Comparison of ENCODE assay signal across 10 cellular contexts in the genomic region with DNA sequence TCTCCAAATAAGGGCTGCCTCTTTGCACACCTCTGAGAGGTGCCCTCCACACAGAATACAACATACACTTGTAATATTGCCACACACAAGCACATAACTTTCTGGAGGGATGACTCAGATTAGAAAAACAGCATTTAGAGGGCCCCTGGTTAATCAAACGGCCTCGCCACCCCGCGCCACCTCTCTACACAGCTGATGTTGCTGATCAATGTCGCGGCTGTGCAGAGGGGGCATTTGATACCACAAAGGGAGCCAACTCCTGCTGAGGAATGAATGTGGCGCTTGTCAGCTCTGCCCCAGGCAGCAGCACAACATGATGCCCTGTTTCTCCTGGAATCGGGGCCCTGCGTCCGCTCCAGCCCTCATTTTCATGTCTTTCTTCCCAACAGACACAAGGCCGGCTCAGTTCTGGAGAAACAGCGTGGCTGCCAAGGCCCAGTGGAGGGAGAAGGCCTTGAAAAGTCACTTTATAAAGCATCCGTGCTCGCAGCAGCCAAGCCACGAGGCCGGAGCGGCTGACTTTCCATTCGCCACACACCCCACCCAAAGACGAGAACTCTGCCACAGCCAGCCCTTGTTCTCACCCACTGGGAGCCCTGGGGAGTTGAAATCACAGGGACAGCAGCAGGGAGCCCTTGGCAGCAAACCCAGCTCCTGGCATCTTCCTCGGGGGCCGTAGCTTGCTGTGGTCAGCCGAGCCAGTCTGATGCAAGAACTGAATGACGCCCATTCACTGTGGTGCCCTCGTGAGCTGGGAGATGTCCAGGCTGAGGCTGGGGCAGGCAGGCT.
DNase-seq lines count a peak whose midpoint lies in the region; ATAC-seq and TF ChIP-seq lines count a peak whose summit lies in the region.
"Had no signal": no experiment of that assay in that cellular context is flagged by ENCODE, and none has a peak within 500 bp of the region (broad histone marks: within the 10 kb centered on the region; RNA-seq: fewer than 3 reads in every experiment).

No MANE protein-coding gene starts in this region.

- peak overlapping the region; percentile 99 for H3K27ac ChIP-seq in GM23248

- no peaks in the 10 kb centered on the region for H3K36me3 Mint-ChIP-seq in Caco-2 (ENCODE audit: insufficient read depth, unreplicated experiment)

- H3K9me3 Mint-ChIP-seq in Caco-2 (ENCODE audit: unreplicated experiment), result no peaks in the 10 kb centered on the region

- DNase-seq in GM23248 (peak; percentile 95), astrocyte of the hippocampus (ENCODE audit: low read depth, low spot score) (peak; percentile 88), left ventricle myocardium superior (peak; percentile 74), Caco-2 (no peak), NK-92 (lab: John Stamatoyannopoulos, UW; ENCODE audit: unreplicated experiment) (no peak), GM19238 (ENCODE audit: insufficient read length, low spot score) (no peak)
- DNase-seq: activated CD8-positive, alpha-beta memory T cell treated with anti-CD3 and anti-CD28 coated beads, Interleukin-2, amount 50 U/mL, for 4 hours; NCI-H526 had no signal

- H3K27ac Mint-ChIP-seq in Caco-2 (ENCODE audit: unreplicated experiment), result no peak overlapping the region

- intact Hi-C loops in left ventricle myocardium superior (cut with micrococcal nuclease), result no loop called here
- intact Hi-C loops in Caco-2 (cut with micrococcal nuclease; ENCODE audit: unreplicated experiment), result no loop called here

- H3K4me1 Mint-ChIP-seq in Caco-2 (ENCODE audit: low read depth, unreplicated experiment), result no peaks in the 10 kb centered on the region

- CTCF ChIA-PET in Caco-2 (lab: Charles Lee), result interaction anchor here (0.6 kb wide), 1 partner anchor 385 kb away, joined by 3 read pairs; no protein-coding TSS in a partner anchor

- H3K9me2 ChIP-seq in GM23248 (ENCODE audit: insufficient read depth), result no peaks in the 10 kb centered on the region

- H3K4me2 ChIP-seq in GM23248 (ENCODE audit: unreplicated experiment) (peak overlapping the region; percentile 85), skeletal muscle satellite cell (ENCODE audit: low read length) (peak overlapping the region; percentile 80)

- peak overlapping the region; percentile 95 for H3K9ac ChIP-seq in GM23248
- peak overlapping the region; percentile 84 for H3K9ac ChIP-seq in skeletal muscle satellite cell (ENCODE audit: low read depth, low read length)

- peaks cover 36% of the 10 kb centered on the region for H3K4me1 ChIP-seq in GM23248 (ENCODE audit: insufficient read depth)
- H3K4me1 ChIP-seq in skeletal muscle satellite cell (ENCODE audit: control insufficient read depth, insufficient read depth, low read length), result peaks cover 30% of the 10 kb centered on the region
- H3K4me1 ChIP-seq in Caco-2, result no peaks in the 10 kb centered on the region

- no TSS peak for BruUV-seq in Caco-2 (replicated peaks; lab: Mats Ljungman, UMichigan)

- H3K27me3 ChIP-seq in GM23248 (replicated peaks; ENCODE audit: insufficient read depth) (no peaks in the 10 kb centered on the region), skeletal muscle satellite cell (ENCODE audit: control insufficient read depth, insufficient read depth, low read length) (no peaks in the 10 kb centered on the region), Caco-2 (replicated peaks; ENCODE audit: control insufficient read depth, insufficient read depth, low read length) (no peaks in the 10 kb centered on the region)

- peaks cover 69% of the 10 kb centered on the region for H3K79me2 ChIP-seq in GM23248 (ENCODE audit: insufficient read depth)

- H3K4me3 ChIP-seq in GM23248, result peak overlapping the region; percentile 58
- H3K4me3 ChIP-seq in skeletal muscle satellite cell (ENCODE audit: low read length), result peak overlapping the region; percentile 51
- H3K4me3 ChIP-seq in Caco-2 (ENCODE audit: low read depth, low read length), result no peak overlapping the region

- H3K36me3 ChIP-seq in GM23248 (ENCODE audit: low read depth), result no peaks in the 10 kb centered on the region
- H3K36me3 ChIP-seq in skeletal muscle satellite cell (ENCODE audit: insufficient read depth, low read length), result no peaks in the 10 kb centered on the region
- no peaks in the 10 kb centered on the region for H3K36me3 ChIP-seq in Caco-2 (ENCODE audit: control insufficient read depth, insufficient read depth, low read length)

- TF ChIP-seq CTCF in Caco-2 (IDR thresholded peaks at IDR 0.05; ENCODE audit: insufficient read depth in 1 of 2, low read depth in 1 of 2, low read length in 1 of 2, severe bottlenecking in 1 of 2, unreplicated experiment in 1 of 2), result no peak

- no peaks in the 10 kb centered on the region for H3K9me3 ChIP-seq in GM23248 (ENCODE audit: low read depth)
- H3K9me3 ChIP-seq in skeletal muscle satellite cell (replicated peaks; ENCODE audit: low read length), result no peaks in the 10 kb centered on the region
- no peaks in the 10 kb centered on the region for H3K9me3 ChIP-seq in Caco-2

- ATAC-seq in left ventricle myocardium superior, result peak; percentile 76
- no peak for ATAC-seq in GM19351 (IDR thresholded peaks at IDR 0.05; ENCODE audit: unreplicated experiment)

- H3K27me3 Mint-ChIP-seq in Caco-2 (ENCODE audit: insufficient read depth, unreplicated experiment), result no peaks in the 10 kb centered on the region

- no peak overlapping the region for H3K4me3 Mint-ChIP-seq in Caco-2 (ENCODE audit: unreplicated experiment)

- in situ Hi-C loops in GM23248 (cut with MboI), result no loop called here

- 6 to 7% methylated on average over 24 of the region's 24 CpGs for WGBS in GM23248 (ENCODE audit: low coverage in 1 of 2, low lambda C conversion rate in 2 of 2, missing lambda C conversion rate in 2 of 2), 2 experiments

- peak overlapping the region; percentile 74 for H2AFZ ChIP-seq in GM23248

- POLR2A ChIA-PET in Caco-2 (lab: Charles Lee), result no interaction called here

- no peaks in the 10 kb centered on the region for H4K20me1 ChIP-seq in GM23248 (ENCODE audit: insufficient read depth)

- H3F3A ChIP-seq in GM23248 (ENCODE audit: insufficient read depth), result peaks cover 66% of the 10 kb centered on the region

Comparison
In these comparisons a context has a peak if more than half of its experiments do, and no peak if none do; other contexts are left out.
1. DNase-seq: peak in GM23248 (single experiment), astrocyte of the hippocampus (single experiment) and left ventricle myocardium superior (single experiment); none in Caco-2 (0 of 2), NK-92 (single experiment) and GM19238 (single experiment).